20 cellular contexts compared by ENCODE assay signal in the genomic region with DNA sequence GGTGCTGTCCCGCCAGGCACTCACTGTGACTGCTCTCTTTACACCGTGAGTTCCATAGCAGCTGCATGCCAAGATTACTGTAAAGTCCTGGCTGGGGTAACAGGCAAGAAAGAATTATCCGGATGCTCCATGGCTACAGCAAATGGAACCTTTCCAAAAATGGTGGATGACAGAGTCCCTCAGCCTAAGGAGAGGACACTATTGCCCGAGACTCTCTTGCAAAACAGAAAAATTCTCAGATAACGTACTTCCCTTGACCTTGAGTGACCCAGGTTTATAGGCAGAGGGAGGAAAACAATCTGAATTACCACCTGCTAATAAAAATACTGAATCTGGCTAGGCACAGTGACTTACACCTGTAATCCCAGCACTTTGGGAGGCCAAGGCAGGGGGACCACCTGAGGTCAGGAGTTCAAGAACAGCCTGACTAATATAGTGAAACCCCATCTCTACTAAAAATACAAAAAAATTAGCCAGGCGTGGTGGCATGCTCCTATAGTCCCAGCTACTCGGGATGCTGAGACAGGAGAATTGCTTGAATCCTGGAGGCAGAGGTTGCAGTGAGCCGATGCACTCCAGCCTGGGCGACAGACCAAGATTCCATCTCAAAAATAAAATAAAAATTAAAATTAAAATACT. TPM values are rescaled to one million over a fixed set of nuclear protein-coding genes. Genes with fewer than 3 reads are reported as not detected.
DNase-seq lines count a peak whose midpoint lies in the region; ATAC-seq, FAIRE-seq and TF ChIP-seq lines count a peak whose summit lies in the region.
"Had no signal": no experiment of that assay in that cellular context is flagged by ENCODE, and none has a peak within 500 bp of the region (broad histone marks: within the 10 kb centered on the region; RNA-seq: fewer than 3 reads in every experiment).

No MANE protein-coding gene starts in this region.

- no peak for DNase-seq in GM18507 (ENCODE audit: extremely low spot score, insufficient read length, low read depth)
- no peak for DNase-seq in GM12878 (ENCODE audit: low read depth, low spot score)
- no peak for DNase-seq in NCI-H1105 treated with DMSO at 0.1 percent for 48 hours (lab: John Stamatoyannopoulos, UW)
- DNase-seq in Ammon's horn (ENCODE audit: low spot score) = no peak
- DNase-seq in NCI-H510A treated with DMSO at 0.1 percent for 48 hours (lab: John Stamatoyannopoulos, UW) = no peak
- DNase-seq: BE2C; C1 segment of cervical spinal cord; CD4-positive, CD25-positive, alpha-beta regulatory T cell; CD8-positive, alpha-beta memory T cell; COR-L47; DMS 273 treated with DMSO at 0.1 percent for 48 hours; DMS53; DND-41; EL; KG1 had no signal

- POLR2A ChIA-PET in GM12878 (lab: Charles Lee) = interaction anchor here (0.7 to 3.0 kb wide), 4 partner anchors 16 to 359 kb away, joined by 3 to 8 read pairs (median 4); no protein-coding TSS in a partner anchor

- RAD21 ChIA-PET in GM12878 (lab: Charles Lee; ENCODE audit: unreplicated experiment) = interaction anchor here (1.2 to 13.2 kb wide), 7 partner anchors 15 to 359 kb away, joined by 3 to 216 read pairs (median 34); a partner anchor contains a TSS

- no peaks in the 10 kb centered on the region for H3K36me3 ChIP-seq in GM12878 (ENCODE audit: control insufficient read depth in 2 of 2, insufficient read depth in 2 of 2, low read length in 1 of 2)
- H3K36me3 ChIP-seq: BE2C, HAP-1 had no signal

- peak overlapping the region in 1 of 3 experiments; percentile 23 for H3K4me3 Mint-ChIP-seq in nephron
- H3K4me3 Mint-ChIP-seq: CD4-positive, CD25-positive, alpha-beta regulatory T cell; CD8-positive, alpha-beta memory T cell; IgD-negative memory B cell had no signal

- in situ Hi-C loops in GM12878 (cut with MboI) = loop anchor here (5.0 kb wide), 1 partner anchor 362 kb away; no protein-coding TSS in a partner anchor

- H3K4me3 ChIP-seq in GM12878 = no peak overlapping the region
- H3K4me3 ChIP-seq: HAP-1 had no signal

- SMC1A ChIA-PET in GM12878 (lab: Charles Lee; ENCODE audit: uncharacterized antibody, unreplicated experiment) = interaction anchor here (0.6 to 13.9 kb wide), 8 partner anchors 13 to 433 kb away, joined by 3 to 236 read pairs (median 20); no protein-coding TSS in a partner anchor

- H3K9me3 Mint-ChIP-seq in nephron = no peaks in the 10 kb centered on the region
- H3K9me3 Mint-ChIP-seq: CD4-positive, CD25-positive, alpha-beta regulatory T cell; CD8-positive, alpha-beta memory T cell; IgD-negative memory B cell had no signal

- no peak overlapping the region for H3K27ac ChIP-seq in GM12878 (ENCODE audit: control insufficient read depth, insufficient read depth)
- H3K27ac ChIP-seq: HL-60 had no signal

- peaks cover 17% of the 10 kb centered on the region for H3K36me3 Mint-ChIP-seq in nephron (ENCODE audit: low read depth)
- H3K36me3 Mint-ChIP-seq: CD4-positive, CD25-positive, alpha-beta regulatory T cell; IgD-negative memory B cell had no signal

- H2AFZ ChIP-seq in GM12878 (ENCODE audit: control insufficient read depth, low read depth, low read length) = no peak overlapping the region

- H4K20me1 ChIP-seq in GM12878 (ENCODE audit: control insufficient read depth, insufficient read depth) = no peaks in the 10 kb centered on the region

- peak overlapping the region; percentile 63; the same call in 1 of the 2 replicates for H3K4me2 ChIP-seq in GM12878 (ENCODE audit: control insufficient read depth, insufficient read depth)

- H3K27me3 ChIP-seq in GM12878 (replicated peaks in 1 of 2; ENCODE audit: control insufficient read depth in 2 of 2, insufficient read depth in 2 of 2, low read length in 1 of 2) = no peaks in the 10 kb centered on the region

- H3K9me3 ChIP-seq in GM12878 (replicated peaks; ENCODE audit: control insufficient read depth, insufficient read depth, low read length) = no peaks in the 10 kb centered on the region
- H3K9me3 ChIP-seq: BE2C, HAP-1 had no signal

- H3K27me3 Mint-ChIP-seq in nephron (ENCODE audit: low read depth) = peaks cover 61% of the 10 kb centered on the region

- H3K9ac ChIP-seq in GM12878 (ENCODE audit: control insufficient read depth, insufficient read depth, low read length) = no peak overlapping the region; the same call in 1 of the 2 replicates

- TF ChIP-seq EP300 in GM12878 (IDR thresholded peaks at IDR 0.05; ENCODE audit: borderline replicate concordance in 1 of 2, control insufficient read depth in 1 of 2, low read depth in 2 of 2, low read length in 2 of 2) = no peak

- TF ChIP-seq POLR2A in GM12878 (IDR thresholded peaks at IDR 0.05; ENCODE audit: low read depth, low read length) = no peak

- FAIRE-seq in GM18507 (lab: Jason Lieb, UNC) (peak; percentile 69), GM12878 (lab: Jason Lieb, UNC) (no peak)
- FAIRE-seq: GM12891 had no signal

- intact Hi-C loops in GM12878 (cut with micrococcal nuclease; ENCODE audit: unreplicated experiment) = no loop called here

- peak overlapping the region in 2 of 3 experiments; percentile 17 to 53 for H3K27ac Mint-ChIP-seq in nephron
- H3K27ac Mint-ChIP-seq: CD4-positive, CD25-positive, alpha-beta regulatory T cell had no signal

- TF ChIP-seq CTCF in GM12878 (IDR thresholded peaks at IDR 0.05 in 2 of 3, conservative IDR thresholded peaks at IDR 0.05 in 1 of 3; ENCODE audit: control insufficient read depth in 2 of 3, extremely low read depth in 1 of 3, insufficient read depth in 1 of 3, low read depth in 3 of 3, low read length in 3 of 3) = no peak
- no peak for TF ChIP-seq CTCF in nephron (IDR thresholded peaks at IDR 0.05; ENCODE audit: unreplicated experiment in 3 of 3)

- no peaks in the 10 kb centered on the region; the same call in 1 of the 2 replicates for H3K79me2 ChIP-seq in GM12878 (ENCODE audit: control insufficient read depth, insufficient read depth, low read length)

- no peak for ATAC-seq in GM12878

- CTCF ChIA-PET in GM12878 (lab: Yijun Ruan, JAX) = interaction anchor here (1.0 to 22.8 kb wide), 6 partner anchors 21 to 370 kb away, joined by 3 to 983 read pairs (median 48); no protein-coding TSS in a partner anchor

- no peak for TF ChIP-seq RAD21 in GM12878 (IDR thresholded peaks at IDR 0.05; ENCODE audit: insufficient read depth, low read depth, low read length)

- peaks cover 24% of the 10 kb centered on the region for H3K4me1 ChIP-seq in GM12878 (ENCODE audit: control insufficient read depth, insufficient read depth, low read length)
- H3K4me1 ChIP-seq: BE2C, HAP-1 had no signal

- peaks cover 48% of the 10 kb centered on the region for H3K4me1 Mint-ChIP-seq in nephron

- 24% methylated on average over 9 of the region's 9 CpGs for WGBS in GM12878 (ENCODE audit: insufficient coverage, insufficient replicate concordance, low lambda C conversion rate, missing lambda C conversion rate)

- no TSS peak for BruUV-seq in GM12878 (replicated peaks; lab: Mats Ljungman, UMichigan)

RNA-seq across cellular contexts. Expression of a gene that starts 4.5 kb away (rescaled TPM):
- total RNA-seq in GM12878 (2013; cell fraction: nucleolus; rRNA removed) = 2.1 and 2.7 TPM in 2 replicates
- total RNA-seq in GM12878 (2014; rRNA removed) = 5.8 and 7.5 TPM in 2 replicates
- 2.8 and 3.0 TPM in 2 replicates for total RNA-seq in GM12878 (2014; rRNA removed; fragmentation: Illumina TruSeq; extraction: Trizol)
- 5.8 and 6.4 TPM in 2 replicates for total RNA-seq in GM12878 (2021)
- 1.5 TPM for polyA plus RNA-seq in GM12878 (2011; ENCODE audit: low read depth)
- 2.7 and 4.2 TPM in 2 replicates for polyA plus RNA-seq in GM12878 (2011; rRNA removed)
- 5.6 and 9.3 TPM in 2 replicates for polyA plus RNA-seq in GM12878 (2011; cell fraction: cytosol; rRNA removed)
- polyA plus RNA-seq in GM12878 (2011; cell fraction: nucleus; rRNA removed) = 4.6 and 5.1 TPM in 2 replicates
- polyA plus RNA-seq in GM12878 (2012) = 3.4 and 5.3 TPM in 2 replicates
- polyA plus RNA-seq in GM12878 (2014; fragmentation: Illumina TruSeq; extraction: Trizol) = 0.76 and 2.1 TPM in 2 replicates
- polyA plus RNA-seq in GM12878 (2014; fragmentation: Nextera tagmentation; extraction: Ambion mirVana) = under 1 TPM; 0.35 to 0.90 TPM
- polyA plus RNA-seq in GM12878 (2014; rRNA removed) = 4.8 and 5.1 TPM in 2 replicates
- 1 to 10 TPM in 1 of 2 experiments, under 1 TPM in 1; 0.96 to 1.3 TPM for polyA plus RNA-seq in GM12878 (2016; fragmentation: Nextera tagmentation; extraction: Ambion mirVana)
- polyA minus RNA-seq in GM12878 (2011; rRNA and poly(A)+ RNA removed) = 1.5 and 6.0 TPM in 2 replicates
- polyA minus RNA-seq in GM12878 (2011; cell fraction: cytosol; rRNA and poly(A)+ RNA removed) = 2.1 and 3.9 TPM in 2 replicates
- 1.5 and 2.4 TPM in 2 replicates for polyA minus RNA-seq in GM12878 (2011; cell fraction: nucleus; rRNA and poly(A)+ RNA removed)
- total RNA-seq: CD4-positive, CD25-positive, alpha-beta regulatory T cell had no signal
- polyA plus RNA-seq: CD4-positive, CD25-positive, alpha-beta regulatory T cell; IgD-negative memory B cell had no signal

RNA-seq across cellular contexts. Expression of a gene that starts 32.3 kb away (rescaled TPM):
- total RNA-seq in GM12878 (2013; cell fraction: nucleolus; rRNA removed) = 0.83 and 0.94 TPM in 2 replicates
- 0.23 and 0.27 TPM in 2 replicates for total RNA-seq in GM12878 (2014; rRNA removed)
- total RNA-seq in GM12878 (2014; rRNA removed; fragmentation: Illumina TruSeq; extraction: Trizol) = 0.13 and 0.18 TPM in 2 replicates
- 0.18 and 0.19 TPM in 2 replicates for total RNA-seq in GM12878 (2021)
- polyA plus RNA-seq in GM12878 (2011; ENCODE audit: low read depth) = 0.67 TPM
- 0.53 and 0.54 TPM in 2 replicates for polyA plus RNA-seq in GM12878 (2011; rRNA removed)
- polyA plus RNA-seq in GM12878 (2011; cell fraction: cytosol; rRNA removed) = 0.40 and 0.74 TPM in 2 replicates
- 0.18 and 0.27 TPM in 2 replicates for polyA plus RNA-seq in GM12878 (2011; cell fraction: nucleus; rRNA removed)
- 0.76 and 1.3 TPM in 2 replicates for polyA plus RNA-seq in GM12878 (2012)
- 0.21 and 0.22 TPM in 2 replicates for polyA plus RNA-seq in GM12878 (2014; fragmentation: Illumina TruSeq; extraction: Trizol)
- under 1 TPM; 0.03 to 0.11 TPM for polyA plus RNA-seq in GM12878 (2014; fragmentation: Nextera tagmentation; extraction: Ambion mirVana)
- 0.13 and 0.14 TPM in 2 replicates for polyA plus RNA-seq in GM12878 (2014; rRNA removed)
- polyA plus RNA-seq in GM12878 (2016; fragmentation: Nextera tagmentation; extraction: Ambion mirVana) = under 1 TPM in 1 of 2 experiments, not detected in 1; 0.04 TPM
- 0.46 and 1.4 TPM in 2 replicates for polyA minus RNA-seq in GM12878 (2011; rRNA and poly(A)+ RNA removed)
- polyA minus RNA-seq in GM12878 (2011; cell fraction: cytosol; rRNA and poly(A)+ RNA removed) = 0.53 and 0.83 TPM in 2 replicates
- 0.12 and 0.48 TPM in 2 replicates for polyA minus RNA-seq in GM12878 (2011; cell fraction: nucleus; rRNA and poly(A)+ RNA removed)

RNA-seq across cellular contexts. Expression of a gene that starts 46.8 kb away (rescaled TPM):
- total RNA-seq in GM12878 (2013; cell fraction: nucleolus; rRNA removed) = 77.7 and 79.7 TPM in 2 replicates
- total RNA-seq in GM12878 (2014; rRNA removed) = 146 and 155 TPM in 2 replicates
- 122 and 130 TPM in 2 replicates for total RNA-seq in GM12878 (2014; rRNA removed; fragmentation: Illumina TruSeq; extraction: Trizol)
- 231 and 270 TPM in 2 replicates for total RNA-seq in GM12878 (2021)
- 84.7 TPM for polyA plus RNA-seq in GM12878 (2011; ENCODE audit: low read depth)
- 107 and 115 TPM in 2 replicates for polyA plus RNA-seq in GM12878 (2011; rRNA removed)
- 65.3 and 137 TPM in 2 replicates for polyA plus RNA-seq in GM12878 (2011; cell fraction: cytosol; rRNA removed)
- 94.8 and 222 TPM in 2 replicates for polyA plus RNA-seq in GM12878 (2011; cell fraction: nucleus; rRNA removed)
- polyA plus RNA-seq in GM12878 (2012) = 116 and 143 TPM in 2 replicates
- polyA plus RNA-seq in GM12878 (2014; fragmentation: Illumina TruSeq; extraction: Trizol) = 163 and 186 TPM in 2 replicates
- 10 to 100 TPM; 54.4 to 64.5 TPM for polyA plus RNA-seq in GM12878 (2014; fragmentation: Nextera tagmentation; extraction: Ambion mirVana)
- polyA plus RNA-seq in GM12878 (2014; rRNA removed) = 196 and 232 TPM in 2 replicates
- polyA plus RNA-seq in GM12878 (2016; fragmentation: Nextera tagmentation; extraction: Ambion mirVana) = 100 to 1,000 TPM; 768 to 771 TPM
- 92.5 and 95.8 TPM in 2 replicates for polyA minus RNA-seq in GM12878 (2011; rRNA and poly(A)+ RNA removed)
- 91.1 and 93.3 TPM in 2 replicates for polyA minus RNA-seq in GM12878 (2011; cell fraction: cytosol; rRNA and poly(A)+ RNA removed)
- polyA minus RNA-seq in GM12878 (2011; cell fraction: nucleus; rRNA and poly(A)+ RNA removed) = 97.6 and 221 TPM in 2 replicates
